Comparison of ENCODE assay signal across 12 cellular contexts in genomic region chr18:58205087-58205779, GRCh38.
DNase-seq lines count a peak whose midpoint lies in the region; ATAC-seq, FAIRE-seq and TF ChIP-seq lines count a peak whose summit lies in the region.
"Had no signal": no experiment of that assay in that cellular context is flagged by ENCODE, and none has a peak within 500 bp of the region (broad histone marks: within the 10 kb centered on the region; RNA-seq: fewer than 3 reads in every experiment).

No MANE protein-coding gene starts in this region.

- peak overlapping the region; percentile 37 for H3K27ac Mint-ChIP-seq in glutamatergic neuron (ENCODE audit: unreplicated experiment)

- DNase-seq in H54 (ENCODE audit: insufficient read length, low spot score) (no peak), astrocyte of the spinal cord (ENCODE audit: low read depth, low spot score) (peak; percentile 59), glutamatergic neuron (no peak), lower leg skin (ENCODE audit: low spot score in 2 of 2) (no peak), medulla oblongata (ENCODE audit: extremely low spot score) (no peak)
- no peak for DNase-seq in effector memory CD4-positive, alpha-beta T cell
- DNase-seq: activated CD8-positive, alpha-beta memory T cell treated with anti-CD3 and anti-CD28 coated beads, Interleukin-2, amount 50 U/mL, for 48 hours; mucosa of descending colon; NCI-H1105 had no signal

- TF ChIP-seq POLR2A in H54 (IDR thresholded peaks at IDR 0.05; ENCODE audit: low read depth, low read length) = no peak
- no peak for TF ChIP-seq POLR2A in lower leg skin (IDR thresholded peaks at IDR 0.05)

- no peaks in the 10 kb centered on the region for H3K27me3 ChIP-seq in effector memory CD4-positive, alpha-beta T cell (replicated peaks; ENCODE audit: control insufficient read depth, insufficient read depth, low read length, poor library complexity, severe bottlenecking)

- 77 to 84% methylated on average over 2 of the region's 2 CpGs for WGBS in lower leg skin, 2 donors

- FAIRE-seq in H54 (lab: Jason Lieb, UNC) = peak; percentile 41

- H3K9me3 Mint-ChIP-seq in glutamatergic neuron (ENCODE audit: unreplicated experiment) = peaks cover 4% of the 10 kb centered on the region

- H3K36me3 Mint-ChIP-seq in glutamatergic neuron (ENCODE audit: unreplicated experiment) = no peaks in the 10 kb centered on the region

- H3K36me3 ChIP-seq in effector memory CD4-positive, alpha-beta T cell (ENCODE audit: control insufficient read depth, insufficient read depth, low read length) = no peaks in the 10 kb centered on the region

- ATAC-seq in HG02840 (IDR thresholded peaks at IDR 0.05; ENCODE audit: low FRiP score, unreplicated experiment) = no peak
- ATAC-seq: mucosa of descending colon had no signal

- no peaks in the 10 kb centered on the region for H3K9me3 ChIP-seq in effector memory CD4-positive, alpha-beta T cell (ENCODE audit: control insufficient read depth, low read length)
- H3K9me3 ChIP-seq: mucosa of descending colon had no signal

- H3K4me1 Mint-ChIP-seq in glutamatergic neuron (ENCODE audit: low read depth, unreplicated experiment) = peaks cover 37% of the 10 kb centered on the region

- H3K27ac ChIP-seq in 22Rv1 = peak overlapping the region; percentile 9; the same call in 1 of the 2 replicates
- no peak overlapping the region for H3K27ac ChIP-seq in effector memory CD4-positive, alpha-beta T cell (ENCODE audit: insufficient read depth, low read length, poor library complexity, severe bottlenecking)
- H3K27ac ChIP-seq: C4-2B had no signal

- H3K4me1 ChIP-seq in effector memory CD4-positive, alpha-beta T cell (ENCODE audit: control insufficient read depth, insufficient read depth, low read length, poor library complexity, severe bottlenecking) = no peaks in the 10 kb centered on the region

- peaks cover 5% of the 10 kb centered on the region for H3K27me3 Mint-ChIP-seq in glutamatergic neuron (ENCODE audit: unreplicated experiment)

- no peak overlapping the region for H3K4me3 ChIP-seq in astrocyte of the spinal cord (ENCODE audit: low read depth, low read length)
- H3K4me3 ChIP-seq in lower leg skin (ENCODE audit: low read depth, poor library complexity, severe bottlenecking) = no peak overlapping the region
- no peak overlapping the region for H3K4me3 ChIP-seq in effector memory CD4-positive, alpha-beta T cell (ENCODE audit: insufficient read depth, low read depth, low read length, poor library complexity, severe bottlenecking)
- H3K4me3 ChIP-seq: mucosa of descending colon had no signal

- no peak overlapping the region for H3K4me3 Mint-ChIP-seq in glutamatergic neuron (ENCODE audit: unreplicated experiment)

- in situ Hi-C loops in astrocyte of the spinal cord (cut with HindIII; ENCODE audit: low sequenced_read_pairs) = no loop called here

- TF ChIP-seq CTCF in 22Rv1 (IDR thresholded peaks at IDR 0.05) = no peak
- TF ChIP-seq CTCF in astrocyte of the spinal cord (IDR thresholded peaks at IDR 0.05; ENCODE audit: low read depth, low read length) = no peak
- TF ChIP-seq CTCF in glutamatergic neuron (IDR thresholded peaks at IDR 0.05; ENCODE audit: partially characterized antibody, unreplicated experiment) = no peak
- TF ChIP-seq CTCF in lower leg skin (IDR thresholded peaks at IDR 0.05) = no peak

- intact Hi-C loops in lower leg skin (cut with DNase I; ENCODE audit: low total_unique reads) = no loop called here
